ENCODE assay signal across 8 cellular contexts in genomic region chr3:68878322-68878721, GRCh38. TPM values are rescaled to one million over a fixed set of nuclear protein-coding genes. Genes with fewer than 3 reads are reported as not detected.
A peak's percentile ranks its signal among the peaks of the same experiment; 100 is the strongest.
DNase-seq lines count a peak whose midpoint lies in the region; ATAC-seq, FAIRE-seq and TF ChIP-seq lines count a peak whose summit lies in the region.

No MANE protein-coding gene starts in this region.

- no peak overlapping the region for H2AFZ ChIP-seq in parathyroid adenoma

- no peak overlapping the region for H3K9ac ChIP-seq in parathyroid adenoma

- no peaks in the 10 kb centered on the region for H3K79me2 ChIP-seq in parathyroid adenoma

- TF ChIP-seq CTCF in choroid plexus epithelial cell (conservative IDR thresholded peaks at IDR 0.05; ENCODE audit: low read depth, low read length), result peak; percentile 77
- peak; percentile 26 for TF ChIP-seq CTCF in parathyroid adenoma (IDR thresholded peaks at IDR 0.05)
- peak in 2 of 6 experiments; percentile 21 to 28 for TF ChIP-seq CTCF in thyroid gland (IDR thresholded peaks at IDR 0.05)

- H3K27me3 ChIP-seq in parathyroid adenoma (ENCODE audit: control insufficient read depth, insufficient read depth, low read length), result no peaks in the 10 kb centered on the region
- H3K27me3 ChIP-seq in thyroid gland, result no peaks in the 10 kb centered on the region

- H3K4me2 ChIP-seq in parathyroid adenoma (ENCODE audit: low read length), result no peak overlapping the region

- H3K27ac ChIP-seq in parathyroid adenoma (no peak overlapping the region), thyroid gland (no peak overlapping the region)

- peak; percentile 1 for DNase-seq in GM04504 (ENCODE audit: low read depth)
- peak; percentile 23 for DNase-seq in MV-4-11 (lab: John Stamatoyannopoulos, UW)
- peak; percentile 55 for DNase-seq in choroid plexus epithelial cell (ENCODE audit: low read depth)
- DNase-seq in GM12892 (ENCODE audit: insufficient read length), result no peak
- no peak for DNase-seq in HK-2 (ENCODE audit: unreplicated experiment)
- no peak for DNase-seq in thyroid gland

- 7 to 11% methylated on average over 2 of the region's 2 CpGs for WGBS in thyroid gland, 2 donors

- H3K4me3 ChIP-seq in choroid plexus epithelial cell (ENCODE audit: low read depth, low read length), result no peak overlapping the region
- H3K4me3 ChIP-seq in parathyroid adenoma (ENCODE audit: low read depth, low read length), result no peak overlapping the region
- no peak overlapping the region for H3K4me3 ChIP-seq in thyroid gland (replicated peaks in 1 of 3)

- H3K36me3 ChIP-seq in parathyroid adenoma (ENCODE audit: control insufficient read depth, insufficient read depth, low read length) (no peaks in the 10 kb centered on the region), thyroid gland (no peaks in the 10 kb centered on the region)

- TF ChIP-seq POLR2A in GM12892 (IDR thresholded peaks at IDR 0.05; ENCODE audit: low read depth, low read length), result no peak
- TF ChIP-seq POLR2A in thyroid gland (IDR thresholded peaks at IDR 0.05), result no peak

- ATAC-seq in HG03196 (IDR thresholded peaks at IDR 0.05; ENCODE audit: unreplicated experiment), result no peak

- FAIRE-seq in GM12892 (lab: Jason Lieb, UNC), result no peak

- intact Hi-C loops in thyroid gland (cut with DNase I), result loop anchor here (10.0 kb wide), 1 partner anchor 1764 kb away; no protein-coding TSS in a partner anchor

- H3K4me1 ChIP-seq in parathyroid adenoma (no peaks in the 10 kb centered on the region), thyroid gland (no peaks in the 10 kb centered on the region)

- H3K9me3 ChIP-seq in parathyroid adenoma (ENCODE audit: control insufficient read depth, low read length) (no peaks in the 10 kb centered on the region), thyroid gland (no peaks in the 10 kb centered on the region)

RNA-seq across cellular contexts. Expression of gene TAFA4, which starts 54.0 kb away (rescaled TPM):
- polyA plus RNA-seq in GM12892 (2012; ENCODE audit: missing spikeins), result not detected
- total RNA-seq in thyroid gland, result not detected

Comparison
In these comparisons a context has a peak if more than half of its experiments do, and no peak if none do; other contexts are left out.
1. DNase-seq: peak in GM04504 (single experiment), MV-4-11 (single experiment) and choroid plexus epithelial cell (single experiment); none in GM12892 (single experiment), HK-2 (single experiment) and thyroid gland (0 of 2).